1 cellular context compared by ENCODE assay signal in the genomic region with DNA sequence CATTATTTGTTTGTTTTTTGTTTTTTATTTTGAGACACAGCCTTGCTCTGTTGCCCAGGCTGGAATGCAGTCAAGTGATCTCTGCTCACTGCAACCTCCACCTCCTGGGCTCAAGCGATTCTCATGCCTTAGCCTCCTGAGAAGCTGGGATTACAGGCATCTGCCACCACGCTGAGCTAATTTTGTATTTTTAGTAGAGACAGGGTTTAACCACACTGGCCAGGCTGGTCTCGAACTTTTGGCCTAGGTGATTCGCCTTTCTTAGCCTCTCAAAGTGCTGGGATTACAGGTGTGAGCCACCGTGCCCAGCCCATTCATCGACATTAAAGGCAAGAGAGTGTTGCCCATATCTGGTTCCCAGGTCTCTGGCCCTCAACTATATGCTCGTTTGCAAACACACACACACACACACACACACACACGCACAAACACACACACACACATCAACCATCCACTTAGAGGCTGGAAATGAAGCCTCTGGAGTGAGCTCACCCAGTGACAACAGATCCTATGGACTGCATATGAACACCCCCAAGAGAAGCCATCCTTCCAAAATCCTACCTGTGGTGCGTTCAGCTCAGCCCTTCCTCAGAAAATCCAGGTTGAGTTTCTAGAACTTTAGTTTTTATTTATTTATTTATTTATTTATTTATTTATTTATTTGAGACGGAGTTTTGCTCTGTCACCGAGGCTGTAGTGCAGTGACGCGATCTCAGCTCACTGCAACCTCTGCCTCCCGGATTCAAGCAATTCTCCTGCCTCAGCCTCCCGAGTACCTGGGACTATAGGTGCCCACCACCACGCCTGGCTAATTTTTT.
TF ChIP-seq lines count a peak whose summit lies in the region.

No MANE protein-coding gene starts in this region.

TF ChIP-seq in SK-N-SH, 30 proteins besides CTCF, POLR2A, EP300 and RAD21:
- TF ChIP-seq TCF12 (IDR thresholded peaks at IDR 0.05), result no peak
